Comparison of ENCODE assay signal across 7 cellular contexts in the genomic region with DNA sequence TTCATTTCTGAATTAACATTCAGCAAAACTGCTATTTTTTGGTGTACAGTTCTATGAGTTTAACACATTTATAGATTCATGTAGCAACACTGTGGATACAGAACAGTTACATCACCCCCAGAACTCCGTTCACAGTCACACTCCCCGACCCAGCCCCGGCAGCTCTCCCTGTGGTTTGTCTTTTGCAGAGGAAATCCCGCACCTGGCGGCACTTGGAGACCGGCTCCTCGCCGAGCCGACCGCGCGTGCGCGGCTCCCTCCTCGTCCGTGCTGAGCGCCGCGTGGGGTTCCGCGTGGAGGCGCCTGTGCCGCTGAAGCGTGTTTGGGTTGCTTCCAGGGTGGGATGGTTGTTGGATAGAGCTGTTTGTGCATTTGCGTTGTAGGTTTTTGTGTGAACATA.
DNase-seq lines count a peak whose midpoint lies in the region; TF ChIP-seq lines count a peak whose summit lies in the region.
"Not testable (repeated sequence)": the region's sequence is repeated elsewhere in the genome, so short reads cannot be mapped to it uniquely, and the experiment has no call there.

No MANE protein-coding gene starts in this region.

- intact Hi-C loops in activated T-helper 1 cell treated with anti-CD3 and anti-CD28 coated beads, Interleukin-12 subunit alpha, Interleukin-12 subunit beta, Interleukin-2, Interleukin-4 antibody, amounts not matched to agents 30 ng/mL and 10 ng/mL and 1 ng/mL, durations not matched to agents 14 hours and 24 hours and 36 hours (cut with micrococcal nuclease): not testable (repeated sequence)

- not testable (repeated sequence) for H3K4me3 ChIP-seq in BE2C (ENCODE audit: low read depth, low read length)

- H3K36me3 ChIP-seq in BE2C: not testable (repeated sequence)

- not testable (repeated sequence) for H3K4me1 ChIP-seq in BE2C

- H3K27me3 ChIP-seq in BE2C: not testable (repeated sequence)

- not testable (repeated sequence) for H3K27me3 Mint-ChIP-seq in T-helper 2 cell treated with Interferon-gamma antibody and Interleukin-4, amounts not matched to agents 5 μg/mL and 100 μg/mL, for 36 hours (ENCODE audit: low read depth); activated T-helper 1 cell treated with anti-CD3 and anti-CD28 coated beads, Interleukin-12 subunit alpha, Interleukin-12 subunit beta, Interleukin-2, Interleukin-4 antibody, amounts not matched to agents 30 ng/mL and 10 ng/mL and 1 ng/mL, durations not matched to agents 14 hours and 24 hours and 36 hours (ENCODE audit: insufficient read depth); glutamatergic neuron (ENCODE audit: unreplicated experiment)

- not testable (repeated sequence) for H3K9me3 Mint-ChIP-seq in T-helper 2 cell treated with Interferon-gamma antibody and Interleukin-4, amounts not matched to agents 5 μg/mL and 100 μg/mL, for 36 hours; activated T-helper 1 cell treated with anti-CD3 and anti-CD28 coated beads, Interleukin-12 subunit alpha, Interleukin-12 subunit beta, Interleukin-2, Interleukin-4 antibody, amounts not matched to agents 30 ng/mL and 10 ng/mL and 1 ng/mL, durations not matched to agents 14 hours and 24 hours and 36 hours; glutamatergic neuron (ENCODE audit: unreplicated experiment)

- DNase-seq in BE2C (peak; percentile 27), glutamatergic neuron (peak; percentile 26)
- peak; percentile 4 for DNase-seq in T-helper 2 cell treated with Interferon-gamma antibody and Interleukin-4, amounts not matched to agents 5 μg/mL and 100 μg/mL, for 36 hours (ENCODE audit: low spot score)
- peak; percentile 43 for DNase-seq in activated CD8-positive, alpha-beta memory T cell treated with anti-CD3 and anti-CD28 coated beads for 24 hours
- DNase-seq in activated T-helper 1 cell treated with anti-CD3 and anti-CD28 coated beads, Interleukin-12 subunit alpha, Interleukin-12 subunit beta, Interleukin-2, Interleukin-4 antibody, amounts not matched to agents 30 ng/mL and 10 ng/mL and 1 ng/mL, durations not matched to agents 14 hours and 24 hours and 36 hours (ENCODE audit: low spot score): peak; percentile 4
- DNase-seq in stimulated activated CD4-positive, alpha-beta T cell treated with anti-CD3 and anti-CD28 coated beads, Interleukin-1b, Interleukin-23, amount 100 ng/mL, for 48 hours: peak; percentile 12
- DNase-seq in stimulated activated CD4-positive, alpha-beta T cell treated with anti-CD3 and anti-CD28 coated beads, Interleukin-4, amount 100 ng/mL, for 4 hours: peak; percentile 1 to 2

- not testable (repeated sequence) for H3K27ac Mint-ChIP-seq in T-helper 2 cell treated with Interferon-gamma antibody and Interleukin-4, amounts not matched to agents 5 μg/mL and 100 μg/mL, for 36 hours; activated T-helper 1 cell treated with anti-CD3 and anti-CD28 coated beads, Interleukin-12 subunit alpha, Interleukin-12 subunit beta, Interleukin-2, Interleukin-4 antibody, amounts not matched to agents 30 ng/mL and 10 ng/mL and 1 ng/mL, durations not matched to agents 14 hours and 24 hours and 36 hours; glutamatergic neuron (ENCODE audit: unreplicated experiment)

- H3K36me3 Mint-ChIP-seq in T-helper 2 cell treated with Interferon-gamma antibody and Interleukin-4, amounts not matched to agents 5 μg/mL and 100 μg/mL, for 36 hours (ENCODE audit: low read depth); activated T-helper 1 cell treated with anti-CD3 and anti-CD28 coated beads, Interleukin-12 subunit alpha, Interleukin-12 subunit beta, Interleukin-2, Interleukin-4 antibody, amounts not matched to agents 30 ng/mL and 10 ng/mL and 1 ng/mL, durations not matched to agents 14 hours and 24 hours and 36 hours (ENCODE audit: low read depth); glutamatergic neuron (ENCODE audit: unreplicated experiment): not testable (repeated sequence)

- not testable (repeated sequence) for H3K9me3 ChIP-seq in BE2C

- H3K4me3 Mint-ChIP-seq in T-helper 2 cell treated with Interferon-gamma antibody and Interleukin-4, amounts not matched to agents 5 μg/mL and 100 μg/mL, for 36 hours; activated T-helper 1 cell treated with anti-CD3 and anti-CD28 coated beads, Interleukin-12 subunit alpha, Interleukin-12 subunit beta, Interleukin-2, Interleukin-4 antibody, amounts not matched to agents 30 ng/mL and 10 ng/mL and 1 ng/mL, durations not matched to agents 14 hours and 24 hours and 36 hours; glutamatergic neuron (ENCODE audit: unreplicated experiment): not testable (repeated sequence)

- not testable (repeated sequence) for H3K4me1 Mint-ChIP-seq in T-helper 2 cell treated with Interferon-gamma antibody and Interleukin-4, amounts not matched to agents 5 μg/mL and 100 μg/mL, for 36 hours (ENCODE audit: low read depth); activated T-helper 1 cell treated with anti-CD3 and anti-CD28 coated beads, Interleukin-12 subunit alpha, Interleukin-12 subunit beta, Interleukin-2, Interleukin-4 antibody, amounts not matched to agents 30 ng/mL and 10 ng/mL and 1 ng/mL, durations not matched to agents 14 hours and 24 hours and 36 hours (ENCODE audit: low read depth); glutamatergic neuron (ENCODE audit: low read depth, unreplicated experiment)

- TF ChIP-seq CTCF in BE2C (IDR thresholded peaks at IDR 0.05; ENCODE audit: low read depth, low read length); glutamatergic neuron (IDR thresholded peaks at IDR 0.05; ENCODE audit: partially characterized antibody, unreplicated experiment): not testable (repeated sequence)
